ENCODE assay signal across 1 cellular context in genomic region chr20:25544760-25545159, GRCh38.
TF ChIP-seq lines count a peak whose summit lies in the region.

No MANE protein-coding gene starts in this region.

TF ChIP-seq in H1, 55 proteins besides CTCF, POLR2A, EP300 and RAD21 (continued from another document):
- TF ChIP-seq GABPA (IDR thresholded peaks at IDR 0.05; ENCODE audit: borderline replicate concordance, insufficient read depth, low read length) (no peak), CREB1 (IDR thresholded peaks at IDR 0.05) (no peak), CBX5 (IDR thresholded peaks at IDR 0.05; ENCODE audit: low read depth, low read length) (no peak), KDM5A (IDR thresholded peaks at IDR 0.05; ENCODE audit: low read length) (no peak), ATF2 (IDR thresholded peaks at IDR 0.05; ENCODE audit: low read length) (no peak), EGR1 (IDR thresholded peaks at IDR 0.05; ENCODE audit: borderline replicate concordance, low read depth, low read length) (no peak)
TF ChIP-seq in H1: peak in this region for 0.
